ENCODE assay signal across 15 cellular contexts in the genomic region with DNA sequence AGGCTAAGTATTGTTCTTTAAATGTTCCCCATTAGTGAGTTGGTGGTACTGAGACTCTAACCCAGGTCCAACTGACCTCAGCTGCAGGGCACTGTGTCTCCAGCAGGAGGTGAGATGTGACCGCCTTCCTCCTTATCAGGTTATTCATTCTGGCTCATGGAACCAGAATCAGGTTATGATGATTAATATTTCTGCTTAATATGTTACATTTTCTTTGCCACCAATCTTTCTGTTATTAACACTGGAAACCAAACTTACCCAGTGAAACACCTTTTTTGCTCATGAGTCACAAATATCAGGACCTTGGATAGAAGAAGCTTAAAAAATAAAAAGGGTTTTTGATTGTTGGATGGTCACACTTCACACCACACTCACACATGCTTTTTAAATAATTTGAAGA.
DNase-seq lines count a peak whose midpoint lies in the region; ATAC-seq and TF ChIP-seq lines count a peak whose summit lies in the region.
"Had no signal": no experiment of that assay in that cellular context is flagged by ENCODE, and none has a peak within 500 bp of the region (broad histone marks: within the 10 kb centered on the region; RNA-seq: fewer than 3 reads in every experiment).

No MANE protein-coding gene starts in this region.

- H3K27ac ChIP-seq in AG04450 (ENCODE audit: low read depth, low read length) (no peak overlapping the region), OCI-LY1 (ENCODE audit: low read depth, low read length, poor library complexity, severe bottlenecking) (no peak overlapping the region), ascending aorta (no peak overlapping the region)
- H3K27ac ChIP-seq: BLaER1 treated with 17β-estradiol and CSF1 and Interleukin-3, amounts not matched to agents 10 nM and 100 nM; hepatocyte; thyroid gland had no signal

- CTCF ChIA-PET in AG04450 (lab: Charles Lee): interaction anchor here (1.0 kb wide), 1 partner anchor 222 kb away, joined by 3 read pairs; no protein-coding TSS in a partner anchor

- H3F3A ChIP-seq in OCI-LY1 (ENCODE audit: insufficient read depth, low read length): no peaks in the 10 kb centered on the region

- ATAC-seq in GM19023 (IDR thresholded peaks at IDR 0.05; ENCODE audit: unreplicated experiment) (peak; percentile 43), HG03139 (IDR thresholded peaks at IDR 0.05; ENCODE audit: unreplicated experiment) (no peak), GM21381 (IDR thresholded peaks at IDR 0.05; ENCODE audit: unreplicated experiment) (no peak)
- ATAC-seq: T-cell had no signal

- no peak for DNase-seq in AG04450 (ENCODE audit: low read depth, low spot score)
- DNase-seq in fibroblast of mammary gland (ENCODE audit: low read depth): no peak
- DNase-seq in ascending aorta (ENCODE audit: low spot score in 2 of 2): no peak
- no peak for DNase-seq in Ammon's horn (ENCODE audit: low spot score)
- DNase-seq: activated naive CD8-positive, alpha-beta T cell treated with anti-CD3 and anti-CD28 coated beads for 36 hours; NCI-H1694 treated with DMSO at 0.1 percent for 48 hours; retina; T-cell; thyroid gland had no signal

- H3K27me3 ChIP-seq in AG04450 (ENCODE audit: control insufficient read depth, insufficient read depth, low read length): no peaks in the 10 kb centered on the region
- H3K27me3 ChIP-seq in OCI-LY1 (ENCODE audit: insufficient read depth, low read length): no peaks in the 10 kb centered on the region
- H3K27me3 ChIP-seq in ascending aorta: no peaks in the 10 kb centered on the region
- H3K27me3 ChIP-seq: BLaER1 treated with 17β-estradiol and CSF1 and Interleukin-3, amounts not matched to agents 10 nM and 100 nM; hepatocyte; thyroid gland had no signal

- H3K4me1 ChIP-seq in OCI-LY1 (ENCODE audit: insufficient read depth, low read length, severe bottlenecking) (no peaks in the 10 kb centered on the region), ascending aorta (no peaks in the 10 kb centered on the region)
- H3K4me1 ChIP-seq: thyroid gland had no signal

- POLR2A ChIA-PET in AG04450 (lab: Yijun Ruan, JAX): no interaction called here

- H3K4me3 ChIP-seq in AG04450 (ENCODE audit: low read depth, low read length): no peak overlapping the region
- H3K4me3 ChIP-seq in OCI-LY1 (ENCODE audit: low read depth, low read length, poor library complexity, severe bottlenecking): no peak overlapping the region
- no peak overlapping the region for H3K4me3 ChIP-seq in fibroblast of mammary gland (ENCODE audit: control insufficient read depth, low read depth, low read length)
- no peak overlapping the region for H3K4me3 ChIP-seq in ascending aorta
- H3K4me3 ChIP-seq: BLaER1 treated with 17β-estradiol and CSF1 and Interleukin-3, amounts not matched to agents 10 nM and 100 nM; hepatocyte; thyroid gland had no signal

- H3K36me3 ChIP-seq in OCI-LY1 (ENCODE audit: insufficient read depth, low read length) (no peaks in the 10 kb centered on the region), ascending aorta (no peaks in the 10 kb centered on the region)
- H3K36me3 ChIP-seq: BLaER1 treated with 17β-estradiol and CSF1 and Interleukin-3, amounts not matched to agents 10 nM and 100 nM; thyroid gland had no signal

- H3K9me2 ChIP-seq in OCI-LY1 (ENCODE audit: low read depth, low read length): no peaks in the 10 kb centered on the region

- no peaks in the 10 kb centered on the region for H3K79me2 ChIP-seq in OCI-LY1 (ENCODE audit: insufficient read depth, low read length)
- H3K79me2 ChIP-seq: hepatocyte had no signal

- intact Hi-C loops in ascending aorta (cut with DNase I): no loop called here

- TF ChIP-seq CTCF in AG04450 (IDR thresholded peaks at IDR 0.05; ENCODE audit: low read depth, low read length) (peak; percentile 28), OCI-LY1 (IDR thresholded peaks at IDR 0.05; ENCODE audit: low read length) (peak; percentile 33; the same call in 1 of the 2 replicates), fibroblast of mammary gland (conservative IDR thresholded peaks at IDR 0.05; ENCODE audit: control insufficient read depth, insufficient read depth, low read depth, low read length) (peak; percentile 30), ascending aorta (IDR thresholded peaks at IDR 0.05) (no peak)

- H3K4me2 ChIP-seq in OCI-LY1 (ENCODE audit: low read length): no peak overlapping the region
- H3K4me2 ChIP-seq: BLaER1 treated with 17β-estradiol and CSF1 and Interleukin-3, amounts not matched to agents 10 nM and 100 nM; hepatocyte had no signal

- no peak overlapping the region for H2AFZ ChIP-seq in OCI-LY1 (ENCODE audit: low read length)
- H2AFZ ChIP-seq: hepatocyte had no signal

- no peak overlapping the region for H3K9ac ChIP-seq in OCI-LY1 (ENCODE audit: low read length)
- H3K9ac ChIP-seq: BLaER1 treated with 17β-estradiol and CSF1 and Interleukin-3, amounts not matched to agents 10 nM and 100 nM had no signal

- H4K20me1 ChIP-seq in OCI-LY1 (ENCODE audit: insufficient read depth, low read length): no peaks in the 10 kb centered on the region
- H4K20me1 ChIP-seq: BLaER1 treated with 17β-estradiol and CSF1 and Interleukin-3, amounts not matched to agents 10 nM and 100 nM had no signal

- H3K9me3 ChIP-seq in AG04450 (ENCODE audit: control insufficient read depth, insufficient read depth, low read length) (no peaks in the 10 kb centered on the region), OCI-LY1 (ENCODE audit: low read length) (no peaks in the 10 kb centered on the region), ascending aorta (no peaks in the 10 kb centered on the region)
- H3K9me3 ChIP-seq: BLaER1 treated with 17β-estradiol and CSF1 and Interleukin-3, amounts not matched to agents 10 nM and 100 nM; thyroid gland had no signal

Comparison
In these comparisons a context has a peak if more than half of its experiments do, and no peak if none do; other contexts are left out.
1. CTCF ChIP-seq: peak in AG04450 (single experiment), OCI-LY1 (single experiment) and fibroblast of mammary gland (single experiment); none in ascending aorta (0 of 3).